Comparison of ENCODE assay signal across 16 cellular contexts in the genomic region with DNA sequence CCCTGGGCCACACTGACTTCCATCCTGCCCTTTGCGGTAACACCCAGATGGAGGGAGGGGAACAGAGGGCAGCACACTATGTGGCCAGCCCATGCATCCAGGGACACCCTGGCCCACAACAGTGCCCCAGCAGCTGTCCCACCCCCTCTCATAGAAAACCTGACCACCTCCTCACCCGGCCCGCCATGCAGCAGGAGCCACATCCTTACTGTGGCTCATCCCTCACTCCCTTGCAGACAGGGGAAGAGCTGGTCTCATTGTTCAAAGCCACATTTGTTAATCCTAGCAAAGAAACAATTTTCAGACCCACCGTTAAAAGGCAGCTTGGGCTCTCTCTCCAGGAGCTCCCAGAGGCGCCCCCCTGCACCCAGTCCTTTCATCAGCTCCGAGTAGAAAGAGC. TPM values are rescaled to one million over a fixed set of nuclear protein-coding genes. Genes with fewer than 3 reads are reported as not detected.
DNase-seq lines count a peak whose midpoint lies in the region; ATAC-seq and TF ChIP-seq lines count a peak whose summit lies in the region.
"Had no signal": no experiment of that assay in that cellular context is flagged by ENCODE, and none has a peak within 500 bp of the region (broad histone marks: within the 10 kb centered on the region; RNA-seq: fewer than 3 reads in every experiment).

No MANE protein-coding gene starts in this region.

- H4K91ac ChIP-seq in neuronal stem cell (ENCODE audit: low read depth, low read length, poor library complexity) = peak overlapping the region; percentile 43

- H3K9me3 ChIP-seq in endodermal cell (ENCODE audit: control insufficient read depth, low read length) (no peaks in the 10 kb centered on the region), neuronal stem cell (replicated peaks in 1 of 2; ENCODE audit: control insufficient read depth in 2 of 2, insufficient read depth in 1 of 2, low read depth in 1 of 2, low read length in 2 of 2) (no peaks in the 10 kb centered on the region)

- no peak overlapping the region for H3K9ac ChIP-seq in endodermal cell (ENCODE audit: extremely low read depth, low read length, poor library complexity, severe bottlenecking)
- H3K9ac ChIP-seq in neuronal stem cell (ENCODE audit: low read depth, low read length, poor library complexity) = no peak overlapping the region

- peaks cover 62% of the 10 kb centered on the region for H3K36me3 Mint-ChIP-seq in endodermal cell (ENCODE audit: low read depth)
- peaks cover 23% of the 10 kb centered on the region for H3K36me3 Mint-ChIP-seq in endothelial cell (ENCODE audit: low read depth, unreplicated experiment)
- H3K36me3 Mint-ChIP-seq in activated CD8-positive, alpha-beta T cell treated with anti-CD3 and anti-CD28 coated beads, Interleukin-2, amount 10 ng/mL, durations not matched to agents 7 days and 5 days (ENCODE audit: low read depth) = peaks cover 56% of the 10 kb centered on the region

- no peak overlapping the region for H3K14ac ChIP-seq in neuronal stem cell (ENCODE audit: low read length)

- H3K4me3 Mint-ChIP-seq in stimulated activated naive CD8-positive, alpha-beta T cell treated with anti-CD3 and anti-CD28 coated beads, Interleukin-15, amount 100 ng/mL, for 72 hours = no peak overlapping the region
- H3K4me3 Mint-ChIP-seq in endodermal cell = no peak overlapping the region
- H3K4me3 Mint-ChIP-seq in endothelial cell (ENCODE audit: unreplicated experiment) = no peak overlapping the region
- no peak overlapping the region for H3K4me3 Mint-ChIP-seq in activated CD8-positive, alpha-beta T cell treated with anti-CD3 and anti-CD28 coated beads, Interleukin-2, amount 10 ng/mL, durations not matched to agents 7 days and 5 days
- H3K4me3 Mint-ChIP-seq: CD4-positive, alpha-beta memory T cell had no signal

- no peaks in the 10 kb centered on the region for H3K4me1 Mint-ChIP-seq in stimulated activated naive CD8-positive, alpha-beta T cell treated with anti-CD3 and anti-CD28 coated beads, Interleukin-15, amount 100 ng/mL, for 72 hours
- H3K4me1 Mint-ChIP-seq in endodermal cell (no peaks in the 10 kb centered on the region), endothelial cell (ENCODE audit: unreplicated experiment) (no peaks in the 10 kb centered on the region)
- no peaks in the 10 kb centered on the region for H3K4me1 Mint-ChIP-seq in activated CD8-positive, alpha-beta T cell treated with anti-CD3 and anti-CD28 coated beads, Interleukin-2, amount 10 ng/mL, durations not matched to agents 7 days and 5 days (ENCODE audit: low read depth)

- no peak for DNase-seq in stimulated activated naive CD8-positive, alpha-beta T cell treated with anti-CD3 and anti-CD28 coated beads, Interleukin-15, amount 100 ng/mL, for 72 hours
- DNase-seq in stimulated activated naive CD8-positive, alpha-beta T cell treated with anti-CD3 and anti-CD28 coated beads, Interleukin-15, Interleukin-2, amounts not matched to agents 100 U/mL and 50 U/mL, for 24 hours = no peak
- no peak for DNase-seq in endodermal cell
- DNase-seq in neuronal stem cell (ENCODE audit: low spot score) = no peak
- no peak for DNase-seq in posterior cingulate gyrus
- DNase-seq in endothelial cell (ENCODE audit: low spot score) = no peak
- no peak for DNase-seq in activated CD8-positive, alpha-beta T cell treated with anti-CD3 and anti-CD28 coated beads, Interleukin-2, amount 10 ng/mL, durations not matched to agents 7 days and 5 days
- DNase-seq: C1 segment of cervical spinal cord; Calu3; CD4-positive, alpha-beta memory T cell; COR-L47; DMS53; DMS79 treated with DMSO at 0.1 percent for 48 hours; GF-D8; H7; HCEC 1CT had no signal

- H3K4me2 ChIP-seq in neuronal stem cell (ENCODE audit: insufficient read depth, low read length, poor library complexity, severe bottlenecking) = no peak overlapping the region

- no peak for TF ChIP-seq CTCF in endodermal cell (conservative IDR thresholded peaks at IDR 0.05)
- TF ChIP-seq CTCF in endothelial cell (IDR thresholded peaks at IDR 0.05; ENCODE audit: unreplicated experiment) = no peak

- POLR2A ChIA-PET in activated CD8-positive, alpha-beta T cell treated with anti-CD3 and anti-CD28 coated beads, Interleukin-2, amount 10 ng/mL, durations not matched to agents 7 days and 5 days (lab: Charles Lee) = no interaction called here

- 95 to 100% methylated on average over 3 to 6 of the region's 6 CpGs for WGBS in endodermal cell (ENCODE audit: insufficient coverage in 1 of 2, insufficient read length in 1 of 2), 2 experiments
- no CpG with 5 or more reads among the region's 6 CpGs for WGBS in neuronal stem cell (ENCODE audit: extremely low coverage in 2 of 2, insufficient read length in 2 of 2, insufficient replicate concordance in 1 of 2), 2 donors

- H3K9me3 Mint-ChIP-seq in stimulated activated naive CD8-positive, alpha-beta T cell treated with anti-CD3 and anti-CD28 coated beads, Interleukin-15, amount 100 ng/mL, for 72 hours = no peaks in the 10 kb centered on the region
- no peaks in the 10 kb centered on the region for H3K9me3 Mint-ChIP-seq in endodermal cell
- H3K9me3 Mint-ChIP-seq in endothelial cell (ENCODE audit: unreplicated experiment) = no peaks in the 10 kb centered on the region
- H3K9me3 Mint-ChIP-seq in activated CD8-positive, alpha-beta T cell treated with anti-CD3 and anti-CD28 coated beads, Interleukin-2, amount 10 ng/mL, durations not matched to agents 7 days and 5 days (ENCODE audit: insufficient read depth) = no peaks in the 10 kb centered on the region
- H3K9me3 Mint-ChIP-seq: CD4-positive, alpha-beta memory T cell had no signal

- H3K4me1 ChIP-seq in endodermal cell (ENCODE audit: control insufficient read depth, insufficient read depth, low read length) (no peaks in the 10 kb centered on the region), neuronal stem cell (ENCODE audit: control insufficient read depth in 2 of 2, insufficient read depth in 1 of 2, low read depth in 1 of 2, low read length in 2 of 2) (no peaks in the 10 kb centered on the region)

- no peak overlapping the region for H3K4ac ChIP-seq in neuronal stem cell (ENCODE audit: low read length)

- H2BK5ac ChIP-seq in neuronal stem cell (ENCODE audit: low read length) = no peak overlapping the region

- CTCF ChIA-PET in activated CD8-positive, alpha-beta T cell treated with anti-CD3 and anti-CD28 coated beads, Interleukin-2, amount 10 ng/mL, durations not matched to agents 7 days and 5 days (lab: Charles Lee) = no interaction called here

- no peaks in the 10 kb centered on the region for H3K27me3 Mint-ChIP-seq in stimulated activated naive CD8-positive, alpha-beta T cell treated with anti-CD3 and anti-CD28 coated beads, Interleukin-15, amount 100 ng/mL, for 72 hours
- H3K27me3 Mint-ChIP-seq in endodermal cell (ENCODE audit: insufficient read depth) (no peaks in the 10 kb centered on the region), endothelial cell (ENCODE audit: unreplicated experiment) (no peaks in the 10 kb centered on the region)
- no peaks in the 10 kb centered on the region for H3K27me3 Mint-ChIP-seq in activated CD8-positive, alpha-beta T cell treated with anti-CD3 and anti-CD28 coated beads, Interleukin-2, amount 10 ng/mL, durations not matched to agents 7 days and 5 days (ENCODE audit: low read depth)
- H3K27me3 Mint-ChIP-seq: CD4-positive, alpha-beta memory T cell had no signal

- ATAC-seq in stimulated activated naive CD8-positive, alpha-beta T cell treated with anti-CD3 and anti-CD28 coated beads, Interleukin-15, amount 100 ng/mL, for 72 hours = no peak
- no peak for ATAC-seq in stimulated activated naive CD8-positive, alpha-beta T cell treated with anti-CD3 and anti-CD28 coated beads, Interleukin-15, Interleukin-2, amounts not matched to agents 100 U/mL and 50 U/mL, for 24 hours
- ATAC-seq in activated CD8-positive, alpha-beta T cell treated with anti-CD3 and anti-CD28 coated beads, Interleukin-2, amount 10 ng/mL, durations not matched to agents 7 days and 5 days = no peak

- no peak overlapping the region for H2BK120ac ChIP-seq in neuronal stem cell (ENCODE audit: low read depth, low read length)

- H3K36me3 ChIP-seq in endodermal cell (ENCODE audit: control insufficient read depth, insufficient read depth, low read length) (peaks cover 58% of the 10 kb centered on the region), neuronal stem cell (replicated peaks in 1 of 2; ENCODE audit: control insufficient read depth in 2 of 2, insufficient read depth in 2 of 2, low read length in 2 of 2) (peaks cover 13 to 85% of the 10 kb centered on the region in 2 donors)

- no peak overlapping the region for H3K4me3 ChIP-seq in endodermal cell (ENCODE audit: low read length)
- no peak overlapping the region for H3K4me3 ChIP-seq in neuronal stem cell (ENCODE audit: low read length in 2 of 2)

- no peak overlapping the region for H2BK15ac ChIP-seq in neuronal stem cell (ENCODE audit: low read length)

- H3K79me1 ChIP-seq in neuronal stem cell (ENCODE audit: low read depth, low read length) = peaks cover 3% of the 10 kb centered on the region

- H2AFZ ChIP-seq in neuronal stem cell (ENCODE audit: low read length) = no peak overlapping the region

- intact Hi-C loops in posterior cingulate gyrus (cut with DNase I) = no loop called here

- no peaks in the 10 kb centered on the region for H3K27me3 ChIP-seq in endodermal cell (ENCODE audit: control insufficient read depth, insufficient read depth, low read length, poor library complexity, severe bottlenecking)
- H3K27me3 ChIP-seq in neuronal stem cell (ENCODE audit: control insufficient read depth in 3 of 3, insufficient read depth in 3 of 3, low read depth in 1 of 3, low read length in 3 of 3) = no peaks in the 10 kb centered on the region

- H3K27ac ChIP-seq in endodermal cell (ENCODE audit: low read depth, low read length) = no peak overlapping the region
- no peak overlapping the region for H3K27ac ChIP-seq in neuronal stem cell (replicated peaks; ENCODE audit: low read length)

- H4K8ac ChIP-seq in neuronal stem cell (ENCODE audit: low read depth, low read length) = no peak overlapping the region

- H2BK12ac ChIP-seq in neuronal stem cell (ENCODE audit: low read length) = no peak overlapping the region

- H2AK5ac ChIP-seq in neuronal stem cell (ENCODE audit: low read depth, low read length) = no peak overlapping the region

- no peak overlapping the region for H3K18ac ChIP-seq in neuronal stem cell (ENCODE audit: low read length)

- peak overlapping the region; percentile 27 to 80 for H3K27ac Mint-ChIP-seq in stimulated activated naive CD8-positive, alpha-beta T cell treated with anti-CD3 and anti-CD28 coated beads, Interleukin-15, amount 100 ng/mL, for 72 hours
- H3K27ac Mint-ChIP-seq in endodermal cell (peak overlapping the region; percentile 35), endothelial cell (ENCODE audit: unreplicated experiment) (no peak overlapping the region)
- no peak overlapping the region for H3K27ac Mint-ChIP-seq in activated CD8-positive, alpha-beta T cell treated with anti-CD3 and anti-CD28 coated beads, Interleukin-2, amount 10 ng/mL, durations not matched to agents 7 days and 5 days

- no peak overlapping the region for H3K23ac ChIP-seq in neuronal stem cell (ENCODE audit: low read depth, low read length, poor library complexity)

RNA-seq across cellular contexts. Expression of gene NUP133, which starts 23.2 kb away (rescaled TPM):
- 10 to 100 TPM; 67.8 to 68.4 TPM for total RNA-seq in endodermal cell
- polyA plus RNA-seq in endodermal cell (2013, experiment 1 of 2) = 47.6 TPM
- 45.9 TPM for polyA plus RNA-seq in endodermal cell (2013, experiment 2 of 2)
- 22.6 TPM for polyA plus RNA-seq in neuronal stem cell (2013, experiment 1 of 2)
- 24.2 TPM for polyA plus RNA-seq in neuronal stem cell (2013, experiment 2 of 2)
- 53.5 TPM for total RNA-seq in endothelial cell (ENCODE audit: unreplicated experiment)
- 10 to 100 TPM; 46.8 to 49.7 TPM for total RNA-seq in activated CD8-positive, alpha-beta T cell treated with anti-CD3 and anti-CD28 coated beads, Interleukin-2, amount 10 ng/mL, durations not matched to agents 7 days and 5 days

RNA-seq across cellular contexts. Expression of gene ABCB10, which starts 27.2 kb away (rescaled TPM):
- total RNA-seq in endodermal cell = 10 to 100 TPM; 14.6 to 18.1 TPM
- polyA plus RNA-seq in endodermal cell (2013, experiment 1 of 2) = 8.7 TPM
- polyA plus RNA-seq in endodermal cell (2013, experiment 2 of 2) = 8.5 TPM
- polyA plus RNA-seq in neuronal stem cell (2013, experiment 1 of 2) = 7.1 TPM
- polyA plus RNA-seq in neuronal stem cell (2013, experiment 2 of 2) = 7.7 TPM
- total RNA-seq in endothelial cell (ENCODE audit: unreplicated experiment) = 18.3 TPM
- 10 to 100 TPM; 32.4 to 39.9 TPM for total RNA-seq in activated CD8-positive, alpha-beta T cell treated with anti-CD3 and anti-CD28 coated beads, Interleukin-2, amount 10 ng/mL, durations not matched to agents 7 days and 5 days

Comparison
In these comparisons a context has a peak if more than half of its experiments do, and no peak if none do; other contexts are left out.
1. H3K27ac Mint-ChIP-seq: peak in stimulated activated naive CD8-positive, alpha-beta T cell treated with anti-CD3 and anti-CD28 coated beads, Interleukin-15, amount 100 ng/mL, for 72 hours (2 of 2) and endodermal cell (single experiment); none in endothelial cell (single experiment) and activated CD8-positive, alpha-beta T cell treated with anti-CD3 and anti-CD28 coated beads, Interleukin-2, amount 10 ng/mL, durations not matched to agents 7 days and 5 days (single experiment).